In genomic region chr11:64857485-64857884, GRCh38 we compare ENCODE assay signal across 1 cellular context.
TF ChIP-seq lines count a peak whose summit lies in the region.

No MANE protein-coding gene starts in this region.

TF ChIP-seq in A549, 52 proteins besides CTCF, POLR2A, EP300 and RAD21:
- no peak for TF ChIP-seq FOSL2 (IDR thresholded peaks at IDR 0.05)
- TF ChIP-seq FOSL2 (CRISPR knock-in tag; IDR thresholded peaks at IDR 0.05) = no peak
- no peak for TF ChIP-seq MAX (IDR thresholded peaks at IDR 0.05)
- TF ChIP-seq SMC3 (IDR thresholded peaks at IDR 0.05) = no peak
- no peak for TF ChIP-seq GATA3 (IDR thresholded peaks at IDR 0.05; ENCODE audit: borderline replicate concordance)
- no peak for TF ChIP-seq CHD4 (IDR thresholded peaks at IDR 0.05; ENCODE audit: borderline replicate concordance)
